In genomic region chr15:77568960-77569646, GRCh38 we compare ENCODE assay signal across 8 cellular contexts.
DNase-seq lines count a peak whose midpoint lies in the region; ATAC-seq, FAIRE-seq and TF ChIP-seq lines count a peak whose summit lies in the region.

No MANE protein-coding gene starts in this region.

- SMC1A ChIA-PET in GM12878 (lab: Charles Lee; ENCODE audit: uncharacterized antibody, unreplicated experiment), result no interaction called here

- in situ Hi-C loops in KBM-7 (cut with MboI; ENCODE audit: low pct_unique_long_range_greater_than_20kb, low sequenced_read_pairs), result no loop called here
- in situ Hi-C loops in GM12878 (cut with MboI), result no loop called here

- 60% methylated on average over 23 of the region's 23 CpGs for WGBS in GM12878 (ENCODE audit: insufficient coverage, insufficient replicate concordance, low lambda C conversion rate, missing lambda C conversion rate)
- WGBS in stomach, 5 donors, result 19 to 41% (median 28%) methylated on average over 23 of the region's 23 CpGs
- WGBS in spleen, 5 donors, result 58 to 72% (median 63%) methylated on average over 23 of the region's 23 CpGs

- TF ChIP-seq POLR2A in GM12878 (IDR thresholded peaks at IDR 0.05; ENCODE audit: low read depth, low read length) (no peak), stomach (IDR thresholded peaks at IDR 0.05) (no peak), spleen (IDR thresholded peaks at IDR 0.05) (no peak)

- POLR2A ChIA-PET in GM12878 (lab: Charles Lee), result no interaction called here

- TF ChIP-seq EP300 in GM12878 (IDR thresholded peaks at IDR 0.05; ENCODE audit: borderline replicate concordance in 1 of 2, control insufficient read depth in 1 of 2, low read depth in 2 of 2, low read length in 2 of 2) (no peak), stomach (IDR thresholded peaks at IDR 0.05) (no peak)

- peak overlapping the region; percentile 47; the same call in 1 of the 2 replicates for H3K4me2 ChIP-seq in GM12878 (ENCODE audit: control insufficient read depth, insufficient read depth)
- H3K4me2 ChIP-seq in keratinocyte (ENCODE audit: control insufficient read depth, extremely low read depth, insufficient read depth, low read depth, low read length), result peak overlapping the region; percentile 56

- dilution Hi-C loops in keratinocyte (cut with MboI; ENCODE audit: extremely low pct_ligation_motif_present, low sequenced_read_pairs), result no loop called here

- H3K4me1 ChIP-seq in GM12878 (ENCODE audit: control insufficient read depth, insufficient read depth, low read length) (no peaks in the 10 kb centered on the region; the same call in 1 of the 2 replicates), keratinocyte (ENCODE audit: control insufficient read depth, extremely low read depth, insufficient read depth, low read length) (no peaks in the 10 kb centered on the region), stomach (peaks cover 0 to 21% (median 11%) of the 10 kb centered on the region in 4 donors), spleen (peaks cover 0 to 12% (median 4%) of the 10 kb centered on the region in 6 donors)

- TF ChIP-seq RAD21 in GM12878 (IDR thresholded peaks at IDR 0.05; ENCODE audit: insufficient read depth, low read depth, low read length), result no peak

- H3K27me3 ChIP-seq in GM12878 (replicated peaks in 1 of 2; ENCODE audit: control insufficient read depth in 2 of 2, insufficient read depth in 2 of 2, low read length in 1 of 2) (no peaks in the 10 kb centered on the region; a peak in 1 of 4 replicates), keratinocyte (ENCODE audit: control insufficient read depth, extremely low read depth, insufficient read depth, low read length) (peaks cover 7% of the 10 kb centered on the region), stomach (no peaks in the 10 kb centered on the region), spleen (replicated peaks in 1 of 7) (peaks cover 0 to 9% (median 0%) of the 10 kb centered on the region in 7 donors)

- CTCF ChIA-PET in GM12878 (lab: Yijun Ruan, JAX), result interaction anchor here (1.3 kb wide), 1 partner anchor 26 kb away, joined by 5 read pairs; no protein-coding TSS in a partner anchor

- BruUV-seq in GM12878 (replicated peaks; lab: Mats Ljungman, UMichigan), result no TSS peak

- TF ChIP-seq CTCF in GM12878 (IDR thresholded peaks at IDR 0.05 in 2 of 3, conservative IDR thresholded peaks at IDR 0.05 in 1 of 3; ENCODE audit: control insufficient read depth in 2 of 3, extremely low read depth in 1 of 3, insufficient read depth in 1 of 3, low read depth in 3 of 3, low read length in 3 of 3) (no peak), keratinocyte (optimal IDR thresholded peaks at IDR 0.05 in 1 of 3, IDR thresholded peaks at IDR 0.05 in 1 of 3, conservative IDR thresholded peaks at IDR 0.05 in 1 of 3; ENCODE audit: extremely low read depth in 1 of 3, insufficient read depth in 2 of 3, low read length in 3 of 3) (no peak), stomach (IDR thresholded peaks at IDR 0.05) (no peak), spleen (IDR thresholded peaks at IDR 0.05 in 8 of 11, conservative IDR thresholded peaks at IDR 0.05 in 3 of 11) (no peak)

- H3K36me3 ChIP-seq in GM12878 (ENCODE audit: control insufficient read depth in 2 of 2, insufficient read depth in 2 of 2, low read length in 1 of 2) (no peaks in the 10 kb centered on the region), keratinocyte (ENCODE audit: control insufficient read depth in 2 of 2, extremely low read depth in 1 of 2, insufficient read depth in 2 of 2, low read length in 2 of 2) (no peaks in the 10 kb centered on the region), stomach (no peaks in the 10 kb centered on the region), spleen (no peaks in the 10 kb centered on the region)

- H3K4me3 ChIP-seq in GM12878 (no peak overlapping the region), keratinocyte (ENCODE audit: control insufficient read depth in 2 of 3, extremely low read depth in 1 of 3, insufficient read depth in 2 of 3, low read depth in 1 of 3, low read length in 3 of 3) (no peak overlapping the region), stomach (peak overlapping the region; percentile 9 to 45 (median 28)), spleen (peak overlapping the region in 2 of 8 donors; percentile 14 to 40)

- intact Hi-C loops in GM12878 (cut with micrococcal nuclease; ENCODE audit: unreplicated experiment), result no loop called here
- intact Hi-C loops in stomach (cut with DNase I; ENCODE audit: low total_unique reads), result no loop called here
- intact Hi-C loops in spleen (cut with DNase I; ENCODE audit: low total_unique reads), result no loop called here

- H3K9me3 ChIP-seq in GM12878 (replicated peaks; ENCODE audit: control insufficient read depth, insufficient read depth, low read length) (no peaks in the 10 kb centered on the region; the same call in 2 of the 3 replicates), keratinocyte (ENCODE audit: control insufficient read depth, low read depth, low read length) (no peaks in the 10 kb centered on the region), stomach (no peaks in the 10 kb centered on the region), spleen (no peaks in the 10 kb centered on the region)

- FAIRE-seq in GM12878 (lab: Jason Lieb, UNC) (no peak), keratinocyte (lab: Jason Lieb, UNC) (no peak)

- RAD21 ChIA-PET in GM12878 (lab: Charles Lee; ENCODE audit: unreplicated experiment), result no interaction called here

- no peaks in the 10 kb centered on the region for H3K79me2 ChIP-seq in GM12878 (ENCODE audit: control insufficient read depth, insufficient read depth, low read length)
- H3K79me2 ChIP-seq in keratinocyte (ENCODE audit: control insufficient read depth, insufficient read depth, low read length), result no peaks in the 10 kb centered on the region

- H3K27ac ChIP-seq in GM12878 (ENCODE audit: control insufficient read depth, insufficient read depth), result no peak overlapping the region
- H3K27ac ChIP-seq in keratinocyte (ENCODE audit: control insufficient read depth, insufficient read depth, low read length), result no peak overlapping the region
- H3K27ac ChIP-seq in stomach, result peak overlapping the region in 3 of 5 donors; percentile 27 to 71 (median 32)
- H3K27ac ChIP-seq in spleen, result no peak overlapping the region

- H4K20me1 ChIP-seq in GM12878 (ENCODE audit: control insufficient read depth, insufficient read depth) (no peaks in the 10 kb centered on the region), keratinocyte (ENCODE audit: control insufficient read depth, extremely low read depth, insufficient read depth, low read length) (no peaks in the 10 kb centered on the region)

- no peak overlapping the region for H3K9ac ChIP-seq in GM12878 (ENCODE audit: control insufficient read depth, insufficient read depth, low read length)
- H3K9ac ChIP-seq in keratinocyte (ENCODE audit: control insufficient read depth, extremely low read depth, insufficient read depth, low read length), result no peak overlapping the region

- DNase-seq in KBM-7 (peak; percentile 68), GM12878 (ENCODE audit: low read depth, low spot score) (no peak), keratinocyte (ENCODE audit: low read depth, low spot score) (no peak), stomach (peak; percentile 47), spleen (no peak)

- no peaks in the 10 kb centered on the region for H3K9me1 ChIP-seq in keratinocyte (ENCODE audit: control insufficient read depth, extremely low read depth, insufficient read depth, low read length)

- ATAC-seq in GM12878 (no peak), HG03025 (IDR thresholded peaks at IDR 0.05; ENCODE audit: low FRiP score, unreplicated experiment) (no peak), GM21529 (IDR thresholded peaks at IDR 0.05; ENCODE audit: unreplicated experiment) (no peak), HG02981 (IDR thresholded peaks at IDR 0.05; ENCODE audit: unreplicated experiment) (no peak)

- H2AFZ ChIP-seq in GM12878 (ENCODE audit: control insufficient read depth, low read depth, low read length) (peak overlapping the region; percentile 20; the same call in 1 of the 2 replicates), keratinocyte (ENCODE audit: control insufficient read depth, low read length) (no peak overlapping the region)

TF ChIP-seq in GM12878, 131 proteins besides CTCF, POLR2A, EP300 and RAD21:
- TF ChIP-seq POLR2AphosphoS2 (IDR thresholded peaks at IDR 0.05; ENCODE audit: low read depth, low read length), result no peak
- TF ChIP-seq STAT3 (IDR thresholded peaks at IDR 0.05; ENCODE audit: low read depth, low read length), result no peak
- no peak for TF ChIP-seq HDAC2 (IDR thresholded peaks at IDR 0.05)
- TF ChIP-seq LARP7 (IDR thresholded peaks at IDR 0.05), result no peak
- no peak for TF ChIP-seq NFXL1 (IDR thresholded peaks at IDR 0.05; ENCODE audit: borderline replicate concordance)

Comparison
In these comparisons a context has a peak if more than half of its experiments do, and no peak if none do; other contexts are left out.
1. DNase-seq: peak in KBM-7 (single experiment) and stomach (single experiment); none in GM12878 (single experiment), keratinocyte (single experiment) and spleen (single experiment).
2. H3K27ac ChIP-seq: peak in stomach (3 of 5); none in GM12878 (single experiment), keratinocyte (single experiment) and spleen (0 of 8).
3. H3K4me3 ChIP-seq: peak in stomach (4 of 4); none in GM12878 (single experiment) and keratinocyte (0 of 3).